8 cellular contexts compared by ENCODE assay signal in genomic region chr6:38567436-38567835, GRCh38.
DNase-seq lines count a peak whose midpoint lies in the region; ATAC-seq and TF ChIP-seq lines count a peak whose summit lies in the region.

No MANE protein-coding gene starts in this region.

- no peak for ATAC-seq in GM18858 (IDR thresholded peaks at IDR 0.05; ENCODE audit: unreplicated experiment)
- no peak for ATAC-seq in GM21526 (IDR thresholded peaks at IDR 0.05; ENCODE audit: low FRiP score, unreplicated experiment)
- no peak for ATAC-seq in HG03439 (IDR thresholded peaks at IDR 0.05; ENCODE audit: unreplicated experiment)

- in situ Hi-C loops in astrocyte of the spinal cord (cut with HindIII; ENCODE audit: low sequenced_read_pairs), result no loop called here

- DNase-seq in AG09309 (ENCODE audit: low read depth) (peak; percentile 83), NAMALWA (ENCODE audit: low spot score) (peak; percentile 35), astrocyte of the spinal cord (ENCODE audit: low read depth, low spot score) (peak; percentile 90), kidney tubule cell (ENCODE audit: low spot score) (peak; percentile 60), Kasumi-1 (lab: John Stamatoyannopoulos, UW) (no peak)

- H3K4me3 ChIP-seq in AG09309 (ENCODE audit: control insufficient read depth, low read depth, low read length), result no peak overlapping the region
- no peak overlapping the region for H3K4me3 ChIP-seq in astrocyte of the spinal cord (ENCODE audit: low read depth, low read length)

- TF ChIP-seq CTCF in AG09309 (IDR thresholded peaks at IDR 0.05; ENCODE audit: control insufficient read depth, insufficient read depth, low read depth, low read length, missing control alignments), result no peak
- no peak for TF ChIP-seq CTCF in astrocyte of the spinal cord (IDR thresholded peaks at IDR 0.05; ENCODE audit: low read depth, low read length)

Comparison
In these comparisons a context has a peak if more than half of its experiments do, and no peak if none do; other contexts are left out.
1. DNase-seq: peak in AG09309 (single experiment), NAMALWA (single experiment), astrocyte of the spinal cord (single experiment) and kidney tubule cell (single experiment); none in Kasumi-1 (0 of 2).